Comparison of ENCODE assay signal across 24 cellular contexts in genomic region chr1:76724816-76725215, GRCh38.
"Had no signal": no experiment of that assay in that cellular context is flagged by ENCODE, and none has a peak within 500 bp of the region (broad histone marks: within the 10 kb centered on the region; RNA-seq: fewer than 3 reads in every experiment).

No MANE protein-coding gene starts in this region.

- H3K27me3 ChIP-seq: stomach, suprapubic skin, testis, thyroid gland, tibial artery, tibial nerve, transverse colon, upper lobe of left lung, upper lobe of right lung, uterus, vagina had no signal

- H3K9me3 ChIP-seq: stomach, suprapubic skin, testis, thoracic aorta, thyroid gland, tibial artery, tibial nerve, transverse colon, upper lobe of left lung, upper lobe of right lung, uterus, vagina had no signal

- DNase-seq: stimulated activated CD4-positive, alpha-beta T cell treated with anti-CD3 and anti-CD28 coated beads, Interleukin-2, amount 100 ng/mL, for 48 hours; stimulated activated CD4-positive, alpha-beta T cell treated with anti-CD3 and anti-CD28 coated beads, Interleukin-4, amount 100 ng/mL, for 1 hour; stimulated activated CD4-positive, alpha-beta T cell treated with anti-CD3 and anti-CD28 coated beads, Interleukin-4, amount 100 ng/mL, for 24 hours; stimulated activated CD4-positive, alpha-beta T cell treated with anti-CD3 and anti-CD28 coated beads, Interleukin-4, amount 100 ng/mL, for 4 hours; stimulated activated CD8-positive, alpha-beta memory T cell treated with anti-CD3 and anti-CD28 coated beads, Interleukin-4, amount 100 ng/mL, for 48 hours; stimulated activated naive B cell treated with anti-CD40 and anti-IgM and Interleukin-4, amounts not matched to agents 10 μg/mL and 1 μg/mL and 100 μg/mL, for 72 hours; stimulated activated naive CD4-positive, alpha-beta T cell; stimulated activated naive CD4-positive, alpha-beta T cell treated with Interleukin-2 at 50 U/mL for 16 hours; stimulated activated naive CD8-positive, alpha-beta T cell treated with anti-CD3 and anti-CD28 coated beads, Interleukin-15, amount 100 ng/mL, for 72 hours; stimulated activated naive CD8-positive, alpha-beta T cell treated with anti-CD3 and anti-CD28 coated beads, Interleukin-15, Interleukin-2, amounts not matched to agents 100 U/mL and 50 U/mL, for 24 hours; stomach; substantia nigra; testis; thyroid gland; tibial artery; transverse colon; trophoblast cell; upper lobe of left lung; upper lobe of right lung; uterus had no signal

- H3K36me3 ChIP-seq: stomach, suprapubic skin, thoracic aorta, thyroid gland, tibial artery, tibial nerve, transverse colon, upper lobe of left lung, upper lobe of right lung, uterus, vagina had no signal

- H3K4me3 ChIP-seq: stomach, suprapubic skin, testis, thoracic aorta, thyroid gland, tibial artery, tibial nerve, transverse colon, upper lobe of left lung, upper lobe of right lung, uterus, vagina had no signal

- H3K27ac ChIP-seq: stomach, suprapubic skin, testis, thoracic aorta, thyroid gland, tibial artery, transverse colon, upper lobe of left lung, upper lobe of right lung, uterus, vagina had no signal
